ENCODE assay signal across 25 cellular contexts in genomic region chr6:13292774-13293173, GRCh38.
"Had no signal": no experiment of that assay in that cellular context is flagged by ENCODE, and none has a peak within 500 bp of the region (broad histone marks: within the 10 kb centered on the region; RNA-seq: fewer than 3 reads in every experiment).

No MANE protein-coding gene starts in this region.

- H3K27ac ChIP-seq: hepatocyte, left ventricle myocardium inferior, pancreas, psoas muscle, tibial artery, uterus, VCaP had no signal

- H3K27ac Mint-ChIP-seq: activated CD8-positive, alpha-beta T cell treated with anti-CD3 and anti-CD28 coated beads, Interleukin-2, amount 10 ng/mL, durations not matched to agents 7 days and 5 days; activated naive CD8-positive, alpha-beta T cell treated with anti-CD3 and anti-CD28 coated beads, Interleukin-2, amount 50 U/mL, for 24 hours; immature natural killer cell; natural killer cell treated with Interleukin-12 subunit alpha and Interleukin-12 subunit beta and Interleukin-15 and Interleukin-18, amount 100 ng/mL, for 72 hours; T-cell; T-helper 2 cell treated with Interferon-gamma antibody and Interleukin-4, amounts not matched to agents 5 μg/mL and 100 μg/mL, for 36 hours had no signal

- H3K79me2 ChIP-seq: hepatocyte had no signal

- H2AFZ ChIP-seq: hepatocyte had no signal

- ATAC-seq: activated CD8-positive, alpha-beta T cell treated with anti-CD3 and anti-CD28 coated beads, Interleukin-2, amount 10 ng/mL, durations not matched to agents 7 days and 5 days; activated naive CD8-positive, alpha-beta T cell treated with anti-CD3 and anti-CD28 coated beads, Interleukin-2, amount 50 U/mL, for 24 hours; natural killer cell treated with Interleukin-12 subunit alpha and Interleukin-12 subunit beta and Interleukin-15 and Interleukin-18, amount 100 ng/mL, for 72 hours; pancreas; psoas muscle; right cardiac atrium; stimulated activated naive CD8-positive, alpha-beta T cell treated with anti-CD3 and anti-CD28 coated beads, Interleukin-15, amount 100 ng/mL, for 72 hours; T-cell had no signal

- DNase-seq: activated CD4-positive, alpha-beta T cell treated with anti-CD3 and anti-CD28 coated beads for 1 hour; activated CD4-positive, alpha-beta T cell treated with anti-CD3 and anti-CD28 coated beads, Interleukin-2, amount 50 U/mL, for 1 hour; activated CD8-positive, alpha-beta T cell treated with anti-CD3 and anti-CD28 coated beads, Interleukin-2, amount 10 ng/mL, durations not matched to agents 7 days and 5 days; activated effector memory CD4-positive, alpha-beta T cell treated with anti-CD3 and anti-CD28 coated beads, Interleukin-2, amount 50 U/mL, for 16 hours; activated naive CD4-positive, alpha-beta T cell treated with anti-CD3 and anti-CD28 coated beads, Interleukin-2, amount 50 U/mL, for 16 hours; activated naive CD8-positive, alpha-beta T cell treated with anti-CD3 and anti-CD28 coated beads, Interleukin-2, amount 50 U/mL, for 24 hours; effector CD4-positive, alpha-beta T cell; foreskin melanocyte; immature natural killer cell; kidney glomerular epithelial cell; left ventricle myocardium inferior; mammary epithelial cell; midbrain; pancreas; psoas muscle; right cardiac atrium; stimulated activated CD4-positive, alpha-beta T cell treated with anti-CD3 and anti-CD28 coated beads, Interleukin-4, amount 100 ng/mL, for 4 hours; stimulated activated naive CD8-positive, alpha-beta T cell treated with anti-CD3 and anti-CD28 coated beads, Interleukin-15, amount 100 ng/mL, for 72 hours; T-cell; tibial artery; uterus had no signal

- H3K27me3 ChIP-seq: hepatocyte, pancreas, tibial artery, uterus had no signal

- H3K9me3 ChIP-seq: pancreas, psoas muscle, tibial artery, uterus had no signal

- H3K4me3 Mint-ChIP-seq: activated CD8-positive, alpha-beta T cell treated with anti-CD3 and anti-CD28 coated beads, Interleukin-2, amount 10 ng/mL, durations not matched to agents 7 days and 5 days; activated naive CD8-positive, alpha-beta T cell treated with anti-CD3 and anti-CD28 coated beads, Interleukin-2, amount 50 U/mL, for 24 hours; immature natural killer cell; natural killer cell treated with Interleukin-12 subunit alpha and Interleukin-12 subunit beta and Interleukin-15 and Interleukin-18, amount 100 ng/mL, for 72 hours; stimulated activated naive CD8-positive, alpha-beta T cell treated with anti-CD3 and anti-CD28 coated beads, Interleukin-15, amount 100 ng/mL, for 72 hours; T-cell; T-helper 2 cell treated with Interferon-gamma antibody and Interleukin-4, amounts not matched to agents 5 μg/mL and 100 μg/mL, for 36 hours had no signal

- H3K4me2 ChIP-seq: hepatocyte had no signal

- H3K4me1 Mint-ChIP-seq: stimulated activated naive CD8-positive, alpha-beta T cell treated with anti-CD3 and anti-CD28 coated beads, Interleukin-15, amount 100 ng/mL, for 72 hours had no signal

- H3K27me3 Mint-ChIP-seq: activated naive CD8-positive, alpha-beta T cell treated with anti-CD3 and anti-CD28 coated beads, Interleukin-2, amount 50 U/mL, for 24 hours; natural killer cell treated with Interleukin-12 subunit alpha and Interleukin-12 subunit beta and Interleukin-15 and Interleukin-18, amount 100 ng/mL, for 72 hours; stimulated activated naive CD8-positive, alpha-beta T cell treated with anti-CD3 and anti-CD28 coated beads, Interleukin-15, amount 100 ng/mL, for 72 hours; T-cell had no signal

- H3K9me3 Mint-ChIP-seq: natural killer cell treated with Interleukin-12 subunit alpha and Interleukin-12 subunit beta and Interleukin-15 and Interleukin-18, amount 100 ng/mL, for 72 hours had no signal

- H3K4me1 ChIP-seq: left ventricle myocardium inferior, pancreas, psoas muscle, uterus had no signal

- H3K4me3 ChIP-seq: hepatocyte, left ventricle myocardium inferior, pancreas, psoas muscle, tibial artery, uterus had no signal
